Comparison of ENCODE assay signal across 37 cellular contexts in genomic region chr2:37421686-37422085, GRCh38.
"Had no signal": no experiment of that assay in that cellular context is flagged by ENCODE, and none has a peak within 500 bp of the region (broad histone marks: within the 10 kb centered on the region; RNA-seq: fewer than 3 reads in every experiment).

No MANE protein-coding gene starts in this region.

- H3K4me1 Mint-ChIP-seq: activated B cell treated with CpG ODN at 0.5 μM for 24 hours; activated naive CD8-positive, alpha-beta T cell treated with anti-CD3 and anti-CD28 coated beads for 36 hours; T-cell had no signal

- H3K36me3 Mint-ChIP-seq: activated CD4-positive, alpha-beta memory T cell treated with anti-CD3 and anti-CD28 coated beads for 36 hours; activated naive CD8-positive, alpha-beta T cell treated with anti-CD3 and anti-CD28 coated beads for 36 hours had no signal

- H3K27me3 Mint-ChIP-seq: activated B cell treated with CpG ODN at 0.5 μM for 24 hours; activated CD4-positive, alpha-beta memory T cell treated with anti-CD3 and anti-CD28 coated beads for 36 hours; activated naive CD8-positive, alpha-beta T cell treated with anti-CD3 and anti-CD28 coated beads for 36 hours; T-cell had no signal

- DNase-seq: activated B cell treated with CpG ODN at 0.5 μM for 24 hours; activated CD4-positive, alpha-beta memory T cell treated with anti-CD3 and anti-CD28 coated beads for 36 hours; activated CD4-positive, alpha-beta T cell treated with anti-CD3 and anti-CD28 coated beads for 4 hours; activated CD4-positive, alpha-beta T cell treated with anti-CD3 and anti-CD28 coated beads, Interleukin-2, amount 50 U/mL, for 1 hour; activated CD4-positive, CD25-positive, alpha-beta regulatory T cell treated with anti-CD3 and anti-CD28 coated beads, Interleukin-2, amount 50 U/mL, for 72 hours; activated CD8-positive, alpha-beta memory T cell treated with anti-CD3 and anti-CD28 coated beads, Interleukin-2, amount 50 U/mL, for 4 hours; activated effector memory CD4-positive, alpha-beta T cell treated with Interleukin-2 at 50 U/mL for 16 hours; activated naive CD4-positive, alpha-beta T cell treated with anti-CD3 and anti-CD28 coated beads, Interleukin-2, amount 50 U/mL, for 16 hours; activated naive CD8-positive, alpha-beta T cell treated with anti-CD3 and anti-CD28 coated beads for 36 hours; activated T-cell treated with anti-CD3 and anti-CD28 coated beads for 4 hours; activated T-cell treated with anti-CD3 and anti-CD28 coated beads, Interleukin-2, amount 50 U/mL, for 4 hours; amygdala; caudate nucleus; MM.1S; NCI-H1092; NCI-H1436 treated with DMSO at 0.1 percent for 48 hours; NCI-H1694 treated with DMSO at 0.1 percent for 48 hours; NCI-H2029; NCI-H2107; NCI-H2171; NCI-H510A; NCI-H526; NCI-H748 treated with DMSO at 0.1 percent for 48 hours; NK-92 treated with Interleukin-12 subunit alpha and Interleukin-12 subunit beta, amount 100 ng/mL, for 24 hours; PC-3; Peyer's patch; RPMI8226; SHP77 treated with DMSO at 0.1 percent for 48 hours; SK-N-SH; T-cell; T-helper 2 cell; T-helper 9 cell had no signal

- H3K4me1 ChIP-seq: Peyer's patch had no signal

- ATAC-seq: activated T-cell treated with anti-CD3 and anti-CD28 coated beads, Interleukin-2, amount 50 U/mL, for 4 hours; PC-3; T-cell had no signal

- H3K27me3 ChIP-seq: ascending aorta, Peyer's patch, SJSA1 had no signal

- H3K36me3 ChIP-seq: ascending aorta, Peyer's patch, SJSA1 had no signal

- H3K4me3 ChIP-seq: ascending aorta, Peyer's patch, SJSA1 had no signal

- H3K27ac Mint-ChIP-seq: activated B cell treated with CpG ODN at 0.5 μM for 24 hours; activated CD4-positive, alpha-beta memory T cell treated with anti-CD3 and anti-CD28 coated beads for 36 hours; activated naive CD8-positive, alpha-beta T cell treated with anti-CD3 and anti-CD28 coated beads for 36 hours; activated T-helper 1 cell treated with anti-CD3 and anti-CD28 coated beads, Interleukin-12 subunit alpha, Interleukin-12 subunit beta, Interleukin-2, Interleukin-4 antibody, amounts not matched to agents 30 ng/mL and 10 ng/mL and 1 ng/mL, durations not matched to agents 14 hours and 24 hours and 36 hours; T-cell had no signal

- H3K9me3 ChIP-seq: ascending aorta, Peyer's patch, SJSA1, SK-N-SH had no signal

- H3K27ac ChIP-seq: ascending aorta, KMS-11, Peyer's patch, SJSA1, VCaP had no signal

- H3K4me3 Mint-ChIP-seq: activated B cell treated with CpG ODN at 0.5 μM for 24 hours; activated CD4-positive, alpha-beta memory T cell treated with anti-CD3 and anti-CD28 coated beads for 36 hours; activated naive CD8-positive, alpha-beta T cell treated with anti-CD3 and anti-CD28 coated beads for 36 hours; activated T-cell treated with anti-CD3 and anti-CD28 coated beads, Interleukin-2, amount 50 U/mL, for 4 hours; activated T-helper 1 cell treated with anti-CD3 and anti-CD28 coated beads, Interleukin-12 subunit alpha, Interleukin-12 subunit beta, Interleukin-2, Interleukin-4 antibody, amounts not matched to agents 30 ng/mL and 10 ng/mL and 1 ng/mL, durations not matched to agents 14 hours and 24 hours and 36 hours; T-cell had no signal

- H3K9me3 Mint-ChIP-seq: activated CD4-positive, alpha-beta memory T cell treated with anti-CD3 and anti-CD28 coated beads for 36 hours; activated naive CD8-positive, alpha-beta T cell treated with anti-CD3 and anti-CD28 coated beads for 36 hours; activated T-cell treated with anti-CD3 and anti-CD28 coated beads, Interleukin-2, amount 50 U/mL, for 4 hours; activated T-helper 1 cell treated with anti-CD3 and anti-CD28 coated beads, Interleukin-12 subunit alpha, Interleukin-12 subunit beta, Interleukin-2, Interleukin-4 antibody, amounts not matched to agents 30 ng/mL and 10 ng/mL and 1 ng/mL, durations not matched to agents 14 hours and 24 hours and 36 hours had no signal
